Comparison of ENCODE assay signal across 15 cellular contexts in genomic region chr13:40063278-40063698, GRCh38.
DNase-seq lines count a peak whose midpoint lies in the region; ATAC-seq and TF ChIP-seq lines count a peak whose summit lies in the region.
"Had no signal": no experiment of that assay in that cellular context is flagged by ENCODE, and none has a peak within 500 bp of the region (broad histone marks: within the 10 kb centered on the region; RNA-seq: fewer than 3 reads in every experiment).

No MANE protein-coding gene starts in this region.

- no peaks in the 10 kb centered on the region for H3K36me3 Mint-ChIP-seq in stimulated activated naive CD8-positive, alpha-beta T cell treated with anti-CD3 and anti-CD28 coated beads, Interleukin-15, Interleukin-2, amounts not matched to agents 100 ng/mL and 50 ng/mL, for 24 hours (ENCODE audit: low read depth)
- H3K36me3 Mint-ChIP-seq in immature natural killer cell, result no peaks in the 10 kb centered on the region
- H3K36me3 Mint-ChIP-seq: activated CD4-positive, alpha-beta memory T cell treated with anti-CD3 and anti-CD28 coated beads for 36 hours; naive B cell had no signal

- no peak for ATAC-seq in stimulated activated naive CD8-positive, alpha-beta T cell treated with anti-CD3 and anti-CD28 coated beads, Interleukin-15, amount 100 ng/mL, for 72 hours
- ATAC-seq in SK-N-SH treated with all-trans-retinoic acid at 6 μM for 48 hours (peak; percentile 78), left lobe of liver (peak; percentile 21), GM19397 (IDR thresholded peaks at IDR 0.05; ENCODE audit: unreplicated experiment) (no peak)
- ATAC-seq: gastrocnemius medialis; stimulated activated naive CD8-positive, alpha-beta T cell treated with anti-CD3 and anti-CD28 coated beads, Interleukin-15, Interleukin-2, amounts not matched to agents 100 U/mL and 50 U/mL, for 24 hours had no signal

- H3K9me3 Mint-ChIP-seq in stimulated activated naive CD8-positive, alpha-beta T cell treated with anti-CD3 and anti-CD28 coated beads, Interleukin-15, Interleukin-2, amounts not matched to agents 100 ng/mL and 50 ng/mL, for 24 hours, result peaks cover 4% of the 10 kb centered on the region
- no peaks in the 10 kb centered on the region for H3K9me3 Mint-ChIP-seq in stimulated activated naive CD8-positive, alpha-beta T cell treated with anti-CD3 and anti-CD28 coated beads, Interleukin-15, amount 100 ng/mL, for 72 hours
- no peaks in the 10 kb centered on the region for H3K9me3 Mint-ChIP-seq in immature natural killer cell
- H3K9me3 Mint-ChIP-seq: activated CD4-positive, alpha-beta memory T cell treated with anti-CD3 and anti-CD28 coated beads for 36 hours; naive B cell had no signal

- peak overlapping the region; percentile 72 for H3K27ac Mint-ChIP-seq in stimulated activated naive CD8-positive, alpha-beta T cell treated with anti-CD3 and anti-CD28 coated beads, Interleukin-15, Interleukin-2, amounts not matched to agents 100 ng/mL and 50 ng/mL, for 24 hours
- no peak overlapping the region for H3K27ac Mint-ChIP-seq in stimulated activated naive CD8-positive, alpha-beta T cell treated with anti-CD3 and anti-CD28 coated beads, Interleukin-15, amount 100 ng/mL, for 72 hours
- no peak overlapping the region for H3K27ac Mint-ChIP-seq in immature natural killer cell
- H3K27ac Mint-ChIP-seq: activated CD4-positive, alpha-beta memory T cell treated with anti-CD3 and anti-CD28 coated beads for 36 hours had no signal

- H3K27me3 Mint-ChIP-seq in stimulated activated naive CD8-positive, alpha-beta T cell treated with anti-CD3 and anti-CD28 coated beads, Interleukin-15, Interleukin-2, amounts not matched to agents 100 ng/mL and 50 ng/mL, for 24 hours, result no peaks in the 10 kb centered on the region
- no peaks in the 10 kb centered on the region for H3K27me3 Mint-ChIP-seq in stimulated activated naive CD8-positive, alpha-beta T cell treated with anti-CD3 and anti-CD28 coated beads, Interleukin-15, amount 100 ng/mL, for 72 hours
- peaks cover 0 to 3% (median 2%) of the 10 kb centered on the region in 3 donors for H3K27me3 Mint-ChIP-seq in immature natural killer cell (ENCODE audit: low read depth in 3 of 3)
- H3K27me3 Mint-ChIP-seq: activated CD4-positive, alpha-beta memory T cell treated with anti-CD3 and anti-CD28 coated beads for 36 hours; naive B cell had no signal

- peaks cover 45% of the 10 kb centered on the region for H3K4me1 Mint-ChIP-seq in stimulated activated naive CD8-positive, alpha-beta T cell treated with anti-CD3 and anti-CD28 coated beads, Interleukin-15, Interleukin-2, amounts not matched to agents 100 ng/mL and 50 ng/mL, for 24 hours (ENCODE audit: low read depth)
- peaks cover 45% of the 10 kb centered on the region for H3K4me1 Mint-ChIP-seq in stimulated activated naive CD8-positive, alpha-beta T cell treated with anti-CD3 and anti-CD28 coated beads, Interleukin-15, amount 100 ng/mL, for 72 hours
- H3K4me1 Mint-ChIP-seq in immature natural killer cell, result no peaks in the 10 kb centered on the region

- no peak for DNase-seq in stimulated activated naive CD8-positive, alpha-beta T cell treated with anti-CD3 and anti-CD28 coated beads, Interleukin-15, amount 100 ng/mL, for 72 hours
- DNase-seq in left lobe of liver (ENCODE audit: low spot score), result no peak
- no peak for DNase-seq in NCI-H2227 treated with DMSO at 0.1 percent for 48 hours (lab: John Stamatoyannopoulos, UW)
- DNase-seq in NCI-H128 (lab: John Stamatoyannopoulos, UW; ENCODE audit: unreplicated experiment), result no peak
- no peak for DNase-seq in immature natural killer cell
- DNase-seq: activated CD4-positive, alpha-beta memory T cell treated with anti-CD3 and anti-CD28 coated beads for 36 hours; gastrocnemius medialis; GDM1; GOT3; naive B cell; NCI-H1092 treated with DMSO at 0.1 percent for 48 hours; stimulated activated naive CD8-positive, alpha-beta T cell treated with anti-CD3 and anti-CD28 coated beads, Interleukin-15, Interleukin-2, amounts not matched to agents 100 U/mL and 50 U/mL, for 24 hours had no signal

- no peak overlapping the region for H3K4me3 Mint-ChIP-seq in stimulated activated naive CD8-positive, alpha-beta T cell treated with anti-CD3 and anti-CD28 coated beads, Interleukin-15, Interleukin-2, amounts not matched to agents 100 ng/mL and 50 ng/mL, for 24 hours
- H3K4me3 Mint-ChIP-seq in stimulated activated naive CD8-positive, alpha-beta T cell treated with anti-CD3 and anti-CD28 coated beads, Interleukin-15, amount 100 ng/mL, for 72 hours, result no peak overlapping the region
- H3K4me3 Mint-ChIP-seq in immature natural killer cell, result no peak overlapping the region
- H3K4me3 Mint-ChIP-seq: activated CD4-positive, alpha-beta memory T cell treated with anti-CD3 and anti-CD28 coated beads for 36 hours; naive B cell had no signal

TF ChIP-seq in SK-N-SH treated with all-trans-retinoic acid at 6 μM for 48 hours, 23 proteins besides CTCF, POLR2A, EP300 and RAD21 (continues in another document):
- peak; percentile 92 for TF ChIP-seq ISL1 (CRISPR knock-in tag; IDR thresholded peaks at IDR 0.05)
- TF ChIP-seq ARNTL (CRISPR knock-in tag; IDR thresholded peaks at IDR 0.05; ENCODE audit: borderline replicate concordance, low read depth), result no peak
- no peak; the same call in 1 of the 2 replicates for TF ChIP-seq CSRNP3 (CRISPR knock-in tag; IDR thresholded peaks at IDR 0.05)
- no peak for TF ChIP-seq GLIS3 (CRISPR knock-in tag; IDR thresholded peaks at IDR 0.05)
- no peak for TF ChIP-seq ZNF70 (CRISPR knock-in tag; IDR thresholded peaks at IDR 0.05)
- no peak for TF ChIP-seq SNAI2 (CRISPR knock-in tag; IDR thresholded peaks at IDR 0.05)
- no peak for TF ChIP-seq POU6F1 (CRISPR knock-in tag; IDR thresholded peaks at IDR 0.05; ENCODE audit: borderline replicate concordance, low read depth)
- TF ChIP-seq OSR1 (CRISPR knock-in tag; IDR thresholded peaks at IDR 0.05), result no peak
- no peak; the same call in 1 of the 2 replicates for TF ChIP-seq ESRRG (CRISPR knock-in tag; IDR thresholded peaks at IDR 0.05)
- no peak for TF ChIP-seq ZNF8 (CRISPR knock-in tag; IDR thresholded peaks at IDR 0.05)
- peak; percentile 72; the same call in 1 of the 2 replicates for TF ChIP-seq TOX (CRISPR knock-in tag; IDR thresholded peaks at IDR 0.05; ENCODE audit: borderline replicate concordance)
- no peak for TF ChIP-seq PPARA (CRISPR knock-in tag; IDR thresholded peaks at IDR 0.05; ENCODE audit: borderline replicate concordance)
- no peak for TF ChIP-seq ZFP30 (CRISPR knock-in tag; IDR thresholded peaks at IDR 0.05)
- TF ChIP-seq BACH2 (CRISPR knock-in tag; IDR thresholded peaks at IDR 0.05; ENCODE audit: borderline replicate concordance), result no peak
- TF ChIP-seq RARB (CRISPR knock-in tag; IDR thresholded peaks at IDR 0.05), result peak; percentile 82
- TF ChIP-seq CREB5 (CRISPR knock-in tag; IDR thresholded peaks at IDR 0.05; ENCODE audit: low read depth), result peak; percentile 74; the same call in 1 of the 2 replicates

Comparison
In these comparisons a context has a peak if more than half of its experiments do, and no peak if none do; other contexts are left out.
1. ATAC-seq: peak in SK-N-SH treated with all-trans-retinoic acid at 6 μM for 48 hours (single experiment) and left lobe of liver (single experiment); none in stimulated activated naive CD8-positive, alpha-beta T cell treated with anti-CD3 and anti-CD28 coated beads, Interleukin-15, amount 100 ng/mL, for 72 hours (single experiment) and GM19397 (single experiment).